Comparison of ENCODE assay signal across 8 cellular contexts in genomic region chr12:131298516-131299369, GRCh38.
DNase-seq lines count a peak whose midpoint lies in the region; ATAC-seq and TF ChIP-seq lines count a peak whose summit lies in the region.
"Not testable (repeated sequence)": the region's sequence is repeated elsewhere in the genome, so short reads cannot be mapped to it uniquely, and the experiment has no call there.

No MANE protein-coding gene starts in this region.

- not testable (repeated sequence) for H3K27ac Mint-ChIP-seq in CD4-positive, alpha-beta T cell; activated CD4-positive, alpha-beta T cell treated with anti-CD3 and anti-CD28 coated beads for 36 hours; activated naive CD8-positive, alpha-beta T cell treated with anti-CD3 and anti-CD28 coated beads, Interleukin-2, amount 50 U/mL, for 24 hours; memory B cell; stimulated activated naive CD8-positive, alpha-beta T cell treated with anti-CD3 and anti-CD28 coated beads, Interleukin-15, amount 100 ng/mL, for 72 hours

- peak overlapping the region; percentile 62 for H3K4me3 Mint-ChIP-seq in CD4-positive, alpha-beta T cell
- not testable (repeated sequence) for H3K4me3 Mint-ChIP-seq in activated CD4-positive, alpha-beta T cell treated with anti-CD3 and anti-CD28 coated beads for 36 hours; activated T-cell treated with anti-CD3 and anti-CD28 coated beads, Interleukin-2, amount 50 U/mL, for 4 hours; activated naive CD8-positive, alpha-beta T cell treated with anti-CD3 and anti-CD28 coated beads, Interleukin-2, amount 50 U/mL, for 24 hours; memory B cell; stimulated activated naive CD8-positive, alpha-beta T cell treated with anti-CD3 and anti-CD28 coated beads, Interleukin-15, amount 100 ng/mL, for 72 hours

- not testable (repeated sequence) for H3K27ac ChIP-seq in CD4-positive, alpha-beta T cell (ENCODE audit: low read depth, low read length)

- H3K27me3 ChIP-seq in CD4-positive, alpha-beta T cell (ENCODE audit: control insufficient read depth, insufficient read depth, low read length), result not testable (repeated sequence)

- CTCF ChIA-PET in CD4-positive, alpha-beta T cell (lab: Charles Lee); activated CD4-positive, alpha-beta T cell treated with anti-CD3 and anti-CD28 coated beads for 36 hours (lab: Charles Lee): not testable (repeated sequence)

- not testable (repeated sequence) for TF ChIP-seq CTCF in CD4-positive, alpha-beta T cell (IDR thresholded peaks at IDR 0.05); omental fat pad (IDR thresholded peaks at IDR 0.05)

- H3K4me1 Mint-ChIP-seq in CD4-positive, alpha-beta T cell (ENCODE audit: low read depth); activated CD4-positive, alpha-beta T cell treated with anti-CD3 and anti-CD28 coated beads for 36 hours; activated T-cell treated with anti-CD3 and anti-CD28 coated beads, Interleukin-2, amount 50 U/mL, for 4 hours (ENCODE audit: low read depth); activated naive CD8-positive, alpha-beta T cell treated with anti-CD3 and anti-CD28 coated beads, Interleukin-2, amount 50 U/mL, for 24 hours; memory B cell; stimulated activated naive CD8-positive, alpha-beta T cell treated with anti-CD3 and anti-CD28 coated beads, Interleukin-15, amount 100 ng/mL, for 72 hours: not testable (repeated sequence)

- POLR2A ChIA-PET in CD4-positive, alpha-beta T cell (lab: Charles Lee); activated CD4-positive, alpha-beta T cell treated with anti-CD3 and anti-CD28 coated beads for 36 hours (lab: Charles Lee): not testable (repeated sequence)

- not testable (repeated sequence) for H3K27me3 Mint-ChIP-seq in CD4-positive, alpha-beta T cell; activated T-cell treated with anti-CD3 and anti-CD28 coated beads, Interleukin-2, amount 50 U/mL, for 4 hours (ENCODE audit: low read depth); activated naive CD8-positive, alpha-beta T cell treated with anti-CD3 and anti-CD28 coated beads, Interleukin-2, amount 50 U/mL, for 24 hours; memory B cell; stimulated activated naive CD8-positive, alpha-beta T cell treated with anti-CD3 and anti-CD28 coated beads, Interleukin-15, amount 100 ng/mL, for 72 hours
- peaks cover 10% of the 10 kb centered on the region for H3K27me3 Mint-ChIP-seq in activated CD4-positive, alpha-beta T cell treated with anti-CD3 and anti-CD28 coated beads for 36 hours

- ATAC-seq in CD4-positive, alpha-beta T cell (ENCODE audit: poor library complexity), result peak; percentile 48
- ATAC-seq in activated CD4-positive, alpha-beta T cell treated with anti-CD3 and anti-CD28 coated beads for 36 hours, result peak; percentile 55
- ATAC-seq in activated T-cell treated with anti-CD3 and anti-CD28 coated beads, Interleukin-2, amount 50 U/mL, for 4 hours, result peak; percentile 68 to 69
- peak; percentile 21 for ATAC-seq in activated naive CD8-positive, alpha-beta T cell treated with anti-CD3 and anti-CD28 coated beads, Interleukin-2, amount 50 U/mL, for 24 hours
- ATAC-seq in Right ventricle myocardium superior (ENCODE audit: poor library complexity), result peak; percentile 12
- ATAC-seq in memory B cell (ENCODE audit: low read depth), result peak; percentile 31
- peak; percentile 23 for ATAC-seq in omental fat pad (ENCODE audit: low FRiP score)
- ATAC-seq in stimulated activated naive CD8-positive, alpha-beta T cell treated with anti-CD3 and anti-CD28 coated beads, Interleukin-15, amount 100 ng/mL, for 72 hours, result peak; percentile 56

- H3K36me3 Mint-ChIP-seq in CD4-positive, alpha-beta T cell (ENCODE audit: low read depth); activated CD4-positive, alpha-beta T cell treated with anti-CD3 and anti-CD28 coated beads for 36 hours (ENCODE audit: low read depth); activated T-cell treated with anti-CD3 and anti-CD28 coated beads, Interleukin-2, amount 50 U/mL, for 4 hours (ENCODE audit: insufficient read depth); activated naive CD8-positive, alpha-beta T cell treated with anti-CD3 and anti-CD28 coated beads, Interleukin-2, amount 50 U/mL, for 24 hours (ENCODE audit: low read depth); memory B cell: not testable (repeated sequence)

- H3K9me3 ChIP-seq in CD4-positive, alpha-beta T cell (ENCODE audit: control insufficient read depth, low read length), result not testable (repeated sequence)

- not testable (repeated sequence) for DNase-seq in CD4-positive, alpha-beta T cell; activated CD4-positive, alpha-beta T cell treated with anti-CD3 and anti-CD28 coated beads for 36 hours; activated T-cell treated with anti-CD3 and anti-CD28 coated beads, Interleukin-2, amount 50 U/mL, for 4 hours; activated naive CD8-positive, alpha-beta T cell treated with anti-CD3 and anti-CD28 coated beads, Interleukin-2, amount 50 U/mL, for 24 hours; Right ventricle myocardium superior; omental fat pad (ENCODE audit: low spot score); stimulated activated naive CD8-positive, alpha-beta T cell treated with anti-CD3 and anti-CD28 coated beads, Interleukin-15, amount 100 ng/mL, for 72 hours
- peak in 1 of 2 donors; percentile 10 for DNase-seq in memory B cell (ENCODE audit: low spot score in 2 of 2)

- H3K9me3 Mint-ChIP-seq in CD4-positive, alpha-beta T cell; activated CD4-positive, alpha-beta T cell treated with anti-CD3 and anti-CD28 coated beads for 36 hours (ENCODE audit: low read depth); activated T-cell treated with anti-CD3 and anti-CD28 coated beads, Interleukin-2, amount 50 U/mL, for 4 hours; activated naive CD8-positive, alpha-beta T cell treated with anti-CD3 and anti-CD28 coated beads, Interleukin-2, amount 50 U/mL, for 24 hours; memory B cell; stimulated activated naive CD8-positive, alpha-beta T cell treated with anti-CD3 and anti-CD28 coated beads, Interleukin-15, amount 100 ng/mL, for 72 hours: not testable (repeated sequence)

- intact Hi-C loops in CD4-positive, alpha-beta T cell (cut with DNase I, micrococcal nuclease), result loop anchor here in 1 of 2 experiments (5.0 kb wide), 1 partner anchor 374 kb away; no protein-coding TSS in a partner anchor
- intact Hi-C loops in activated CD4-positive, alpha-beta T cell treated with anti-CD3 and anti-CD28 coated beads for 36 hours (cut with DNase I, micrococcal nuclease), result loop anchor here in 1 of 2 experiments (5.0 kb wide), 1 partner anchor 369 kb away; no protein-coding TSS in a partner anchor
- intact Hi-C loops in Right ventricle myocardium superior (cut with DNase I), result not testable (repeated sequence)

Comparison
In these comparisons a context has a peak if more than half of its experiments do, and no peak if none do; other contexts are left out.
1. ATAC-seq: peak in every context shown above with its lines; median percentile 68 in activated T-cell treated with anti-CD3 and anti-CD28 coated beads, Interleukin-2, amount 50 U/mL, for 4 hours; 56 in stimulated activated naive CD8-positive, alpha-beta T cell treated with anti-CD3 and anti-CD28 coated beads, Interleukin-15, amount 100 ng/mL, for 72 hours; 55 in activated CD4-positive, alpha-beta T cell treated with anti-CD3 and anti-CD28 coated beads for 36 hours; 48 in CD4-positive, alpha-beta T cell; 31 in memory B cell; 23 in omental fat pad; 21 in activated naive CD8-positive, alpha-beta T cell treated with anti-CD3 and anti-CD28 coated beads, Interleukin-2, amount 50 U/mL, for 24 hours; 12 in Right ventricle myocardium superior.